Comparison of ENCODE assay signal across 8 cellular contexts in the genomic region with DNA sequence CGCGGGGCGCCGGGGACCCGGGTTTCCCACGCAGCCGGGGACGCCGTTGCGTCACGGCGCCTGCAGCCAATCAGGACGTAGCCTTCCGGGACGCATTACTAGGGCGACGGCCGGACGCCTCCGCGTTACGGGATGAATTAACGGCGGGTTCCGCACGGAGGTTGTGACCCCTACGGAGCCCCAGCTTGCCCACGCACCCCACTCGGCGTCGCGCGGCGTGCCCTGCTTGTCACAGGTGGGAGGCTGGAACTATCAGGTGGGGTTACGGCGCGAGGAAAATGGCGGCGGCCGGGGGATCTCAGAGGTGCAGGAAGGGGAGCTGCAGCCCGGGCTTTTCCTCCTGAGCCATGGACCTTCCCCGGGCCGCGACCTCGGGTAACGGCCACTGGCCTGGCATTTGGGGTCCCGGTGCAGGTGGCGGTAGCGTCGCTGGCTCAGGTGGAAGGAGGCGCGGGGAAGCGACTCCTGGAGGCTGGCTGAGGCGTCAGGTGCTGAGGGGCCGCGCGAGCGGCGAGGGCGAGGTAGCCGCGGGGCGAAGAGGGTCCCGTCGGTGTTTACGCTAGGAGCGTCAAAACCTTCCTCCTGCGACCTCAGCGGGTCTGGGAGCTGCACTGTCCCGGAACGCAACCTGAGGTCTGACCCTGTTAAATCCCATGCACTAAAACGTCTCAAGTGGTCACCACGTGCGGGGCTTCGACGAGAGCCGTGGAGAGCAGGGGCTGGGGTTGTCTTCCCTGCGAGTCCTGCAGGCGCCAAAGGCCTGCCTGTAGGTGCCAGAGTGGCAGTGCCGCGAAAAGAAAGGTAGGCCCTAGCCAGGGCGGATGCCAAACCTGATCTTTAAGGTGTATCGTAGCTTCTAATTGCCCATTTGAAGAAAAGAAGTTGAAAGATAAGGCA. TPM values are rescaled to one million over a fixed set of nuclear protein-coding genes. Genes with fewer than 3 reads are reported as not detected.
DNase-seq lines count a peak whose midpoint lies in the region; ATAC-seq and TF ChIP-seq lines count a peak whose summit lies in the region.

A gene (plus strand): TSS at position 98 of the 897 bp plus-strand sequence. CDS start 78,345 bp downstream, outside the sequence.

- intact Hi-C loops in Right ventricle myocardium inferior (cut with DNase I): loop anchor here (5.0 kb wide), 1 partner anchor 260 kb away; no protein-coding TSS in a partner anchor
- intact Hi-C loops in transverse colon (cut with DNase I; ENCODE audit: low total_unique reads): no loop called here

- H3K4me1 ChIP-seq in GM23338 (ENCODE audit: insufficient read depth) (peaks cover 1% of the 10 kb centered on the region; the same call in 1 of the 2 replicates), transverse colon (peaks cover 0 to 39% (median 32%) of the 10 kb centered on the region in 4 donors)

- H3K4me3 Mint-ChIP-seq in GM23338: peak within 1 kb of the TSS; percentile 87

- H3K27me3 ChIP-seq in GM23338 (ENCODE audit: insufficient read depth): peaks cover 14% of the 10 kb centered on the region
- no peaks in the 10 kb centered on the region for H3K27me3 ChIP-seq in transverse colon

- in situ Hi-C loops in transverse colon (cut with MboI; ENCODE audit: low pct_ligation_motif_present in 1 of 4, low pct_unique_long_range_greater_than_20kb in 1 of 4, low sequenced_read_pairs in 3 of 4): loop anchor here in 1 of 4 donors (25.0 kb wide), 1 partner anchor 210 kb away; a partner anchor contains a TSS

- H3K27me3 Mint-ChIP-seq in GM23338 (ENCODE audit: insufficient read depth, low read depth, poor library complexity): peaks cover 7% of the 10 kb centered on the region

- H3K9me2 ChIP-seq in GM23338 (ENCODE audit: insufficient read depth): no peaks in the 10 kb centered on the region

- no peaks in the 10 kb centered on the region for H3F3A ChIP-seq in GM23338 (replicated peaks; ENCODE audit: low read depth)

- H3K9me3 Mint-ChIP-seq in GM23338: no peaks in the 10 kb centered on the region; the same call in 2 of the 3 replicates
- H3K9me3 Mint-ChIP-seq in activated naive CD4-positive, alpha-beta T cell treated with anti-CD3 and anti-CD28 coated beads, Interleukin-2, amount 50 U/mL, for 72 hours: no peaks in the 10 kb centered on the region

- no peaks in the 10 kb centered on the region for H3K36me3 Mint-ChIP-seq in GM23338 (ENCODE audit: low read depth)
- peaks cover 18 to 25% of the 10 kb centered on the region in 2 donors for H3K36me3 Mint-ChIP-seq in activated naive CD4-positive, alpha-beta T cell treated with anti-CD3 and anti-CD28 coated beads, Interleukin-2, amount 50 U/mL, for 72 hours

- DNase-seq in GM04503 (ENCODE audit: low read depth): peak; percentile 37
- DNase-seq in GM23338 (ENCODE audit: low spot score): peak; percentile 79
- DNase-seq in Kasumi-1 (lab: John Stamatoyannopoulos, UW): peak; percentile 55 to 63
- peak; percentile 58 for DNase-seq in SKM-1 treated with dmso at 0.1 percent for 144 hours (lab: John Stamatoyannopoulos, UW; ENCODE audit: unreplicated experiment)
- peak; percentile 82 to 86 for DNase-seq in activated naive CD4-positive, alpha-beta T cell treated with anti-CD3 and anti-CD28 coated beads, Interleukin-2, amount 50 U/mL, for 72 hours (ENCODE audit: low spot score in 2 of 2)
- peak; percentile 97 for DNase-seq in Right ventricle myocardium inferior (ENCODE audit: missing footprints)
- DNase-seq in pons (ENCODE audit: low spot score): peak; percentile 43
- peak; percentile 84 for DNase-seq in transverse colon

- TF ChIP-seq CTCF in GM23338 (conservative IDR thresholded peaks at IDR 0.05; ENCODE audit: low read depth in 2 of 2) (peak in 1 of 2 experiments; percentile 14; a peak in 1 of 4 replicates), transverse colon (IDR thresholded peaks at IDR 0.05) (peak in 1 of 5 experiments; percentile 13)

- whole genome bisulfite sequencing in transverse colon (ENCODE audit: low coverage in 1 of 2), 2 donors: 4 to 17% methylated on average over 2 to 69 of the region's 83 CpGs

- H4K20me1 ChIP-seq in GM23338 (replicated peaks; ENCODE audit: insufficient read depth): peaks cover 18% of the 10 kb centered on the region

- peaks cover 12% of the 10 kb centered on the region for H3K4me1 Mint-ChIP-seq in GM23338

- H3K27ac ChIP-seq in GM23338 (ENCODE audit: low read depth): no peak within 1 kb of the TSS
- peak within 1 kb of the TSS; percentile 77 to 89 (median 82) for H3K27ac ChIP-seq in transverse colon

- H3K79me2 ChIP-seq in GM23338 (replicated peaks; ENCODE audit: insufficient read depth): peaks cover 49% of the 10 kb centered on the region

- H3K36me3 ChIP-seq in GM23338 (ENCODE audit: insufficient read depth): no peaks in the 10 kb centered on the region
- no peaks in the 10 kb centered on the region for H3K36me3 ChIP-seq in transverse colon

- ATAC-seq in GM23338 (peak; percentile 88), Right ventricle myocardium inferior (peak; percentile 95)
- peak; percentile 89 to 90 for ATAC-seq in activated naive CD4-positive, alpha-beta T cell treated with anti-CD3 and anti-CD28 coated beads, Interleukin-2, amount 50 U/mL, for 72 hours

- no peak for TF ChIP-seq EP300 in transverse colon (IDR thresholded peaks at IDR 0.05; ENCODE audit: low read depth)

- peak within 1 kb of the TSS; percentile 95 for H3K27ac Mint-ChIP-seq in GM23338
- peak within 1 kb of the TSS; percentile 91 to 99 for H3K27ac Mint-ChIP-seq in activated naive CD4-positive, alpha-beta T cell treated with anti-CD3 and anti-CD28 coated beads, Interleukin-2, amount 50 U/mL, for 72 hours

- H3K4me2 ChIP-seq in GM23338: peak within 1 kb of the TSS; percentile 94

- no peaks in the 10 kb centered on the region for H3K9me3 ChIP-seq in transverse colon

- no peak for TF ChIP-seq POLR2A in transverse colon (IDR thresholded peaks at IDR 0.05)

- H2AFZ ChIP-seq in GM23338: peak within 1 kb of the TSS; percentile 98

- peak within 1 kb of the TSS; percentile 89 for H3K4me3 ChIP-seq in GM23338
- peak within 1 kb of the TSS; percentile 68 to 77 (median 74) for H3K4me3 ChIP-seq in transverse colon

TF ChIP-seq in GM23338, 12 proteins besides CTCF, POLR2A, EP300 and RAD21:
- TF ChIP-seq POLR2AphosphoS5 (IDR thresholded peaks at IDR 0.05; ENCODE audit: low read depth): peak; percentile 52; the same call in 1 of the 2 replicates
- peak; percentile 94 for TF ChIP-seq CREB1 (CRISPR knock-in tag; IDR thresholded peaks at IDR 0.05; ENCODE audit: low read depth)
- no peak for TF ChIP-seq EZH2phosphoT487 (IDR thresholded peaks at IDR 0.05; ENCODE audit: unreplicated experiment)

RNA-seq across cellular contexts. Expression of the gene that starts here (rescaled TPM):
- total RNA-seq in GM23338 (2014; rRNA removed; shearing (Covaris generic)): 30.1 and 36.8 TPM in 2 replicates
- polyA plus RNA-seq in GM23338 (2016; fragmentation: Nextera tagmentation; extraction: Ambion mirVana): 11.2 and 11.5 TPM in 2 replicates
- total RNA-seq in activated naive CD4-positive, alpha-beta T cell treated with anti-CD3 and anti-CD28 coated beads, Interleukin-2, amount 50 U/mL, for 72 hours: 10 to 100 TPM in 1 of 2 donors, 1 to 10 TPM in 1; 8.1 to 24.1 TPM
- total RNA-seq in Right ventricle myocardium inferior: 30.9 TPM
- 10 to 100 TPM; 10.9 to 26.5 (median 16.6) TPM for total RNA-seq in transverse colon

Comparison
In these comparisons a context has a peak if more than half of its experiments do, and no peak if none do; other contexts are left out.
1. DNase-seq: peak in every context shown above with its lines; median percentile 97 in Right ventricle myocardium inferior; 84 in activated naive CD4-positive, alpha-beta T cell treated with anti-CD3 and anti-CD28 coated beads, Interleukin-2, amount 50 U/mL, for 72 hours; 84 in transverse colon; 79 in GM23338; 59 in Kasumi-1; 58 in SKM-1 treated with dmso at 0.1 percent for 144 hours; 43 in pons; 37 in GM04503.